Comparison of ENCODE assay signal across 1 cellular context in the genomic region with DNA sequence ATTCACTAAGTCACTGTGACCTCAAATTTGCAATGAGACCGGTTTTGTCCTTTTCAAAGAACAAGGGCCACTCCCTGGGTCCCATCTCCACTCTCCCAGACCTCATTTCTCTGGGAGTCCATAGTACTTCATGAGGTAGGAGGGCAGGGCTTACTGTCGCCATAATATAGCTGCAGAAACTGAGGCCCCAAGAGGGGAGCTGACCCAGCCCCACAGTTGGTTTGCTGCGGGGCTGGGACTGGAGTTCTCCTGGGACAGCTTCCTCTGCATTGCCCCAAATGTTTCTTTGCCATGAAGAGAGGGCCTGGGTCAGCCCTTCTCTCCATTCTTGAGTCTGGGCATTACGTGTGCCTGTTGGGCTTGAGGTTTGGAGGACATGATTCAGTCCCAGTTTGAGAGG.
TF ChIP-seq lines count a peak whose summit lies in the region.

No MANE protein-coding gene starts in this region.

TF ChIP-seq in GM23338, 12 proteins besides CTCF, POLR2A, EP300 and RAD21 (continued from another document):
- TF ChIP-seq, protein P1, sequence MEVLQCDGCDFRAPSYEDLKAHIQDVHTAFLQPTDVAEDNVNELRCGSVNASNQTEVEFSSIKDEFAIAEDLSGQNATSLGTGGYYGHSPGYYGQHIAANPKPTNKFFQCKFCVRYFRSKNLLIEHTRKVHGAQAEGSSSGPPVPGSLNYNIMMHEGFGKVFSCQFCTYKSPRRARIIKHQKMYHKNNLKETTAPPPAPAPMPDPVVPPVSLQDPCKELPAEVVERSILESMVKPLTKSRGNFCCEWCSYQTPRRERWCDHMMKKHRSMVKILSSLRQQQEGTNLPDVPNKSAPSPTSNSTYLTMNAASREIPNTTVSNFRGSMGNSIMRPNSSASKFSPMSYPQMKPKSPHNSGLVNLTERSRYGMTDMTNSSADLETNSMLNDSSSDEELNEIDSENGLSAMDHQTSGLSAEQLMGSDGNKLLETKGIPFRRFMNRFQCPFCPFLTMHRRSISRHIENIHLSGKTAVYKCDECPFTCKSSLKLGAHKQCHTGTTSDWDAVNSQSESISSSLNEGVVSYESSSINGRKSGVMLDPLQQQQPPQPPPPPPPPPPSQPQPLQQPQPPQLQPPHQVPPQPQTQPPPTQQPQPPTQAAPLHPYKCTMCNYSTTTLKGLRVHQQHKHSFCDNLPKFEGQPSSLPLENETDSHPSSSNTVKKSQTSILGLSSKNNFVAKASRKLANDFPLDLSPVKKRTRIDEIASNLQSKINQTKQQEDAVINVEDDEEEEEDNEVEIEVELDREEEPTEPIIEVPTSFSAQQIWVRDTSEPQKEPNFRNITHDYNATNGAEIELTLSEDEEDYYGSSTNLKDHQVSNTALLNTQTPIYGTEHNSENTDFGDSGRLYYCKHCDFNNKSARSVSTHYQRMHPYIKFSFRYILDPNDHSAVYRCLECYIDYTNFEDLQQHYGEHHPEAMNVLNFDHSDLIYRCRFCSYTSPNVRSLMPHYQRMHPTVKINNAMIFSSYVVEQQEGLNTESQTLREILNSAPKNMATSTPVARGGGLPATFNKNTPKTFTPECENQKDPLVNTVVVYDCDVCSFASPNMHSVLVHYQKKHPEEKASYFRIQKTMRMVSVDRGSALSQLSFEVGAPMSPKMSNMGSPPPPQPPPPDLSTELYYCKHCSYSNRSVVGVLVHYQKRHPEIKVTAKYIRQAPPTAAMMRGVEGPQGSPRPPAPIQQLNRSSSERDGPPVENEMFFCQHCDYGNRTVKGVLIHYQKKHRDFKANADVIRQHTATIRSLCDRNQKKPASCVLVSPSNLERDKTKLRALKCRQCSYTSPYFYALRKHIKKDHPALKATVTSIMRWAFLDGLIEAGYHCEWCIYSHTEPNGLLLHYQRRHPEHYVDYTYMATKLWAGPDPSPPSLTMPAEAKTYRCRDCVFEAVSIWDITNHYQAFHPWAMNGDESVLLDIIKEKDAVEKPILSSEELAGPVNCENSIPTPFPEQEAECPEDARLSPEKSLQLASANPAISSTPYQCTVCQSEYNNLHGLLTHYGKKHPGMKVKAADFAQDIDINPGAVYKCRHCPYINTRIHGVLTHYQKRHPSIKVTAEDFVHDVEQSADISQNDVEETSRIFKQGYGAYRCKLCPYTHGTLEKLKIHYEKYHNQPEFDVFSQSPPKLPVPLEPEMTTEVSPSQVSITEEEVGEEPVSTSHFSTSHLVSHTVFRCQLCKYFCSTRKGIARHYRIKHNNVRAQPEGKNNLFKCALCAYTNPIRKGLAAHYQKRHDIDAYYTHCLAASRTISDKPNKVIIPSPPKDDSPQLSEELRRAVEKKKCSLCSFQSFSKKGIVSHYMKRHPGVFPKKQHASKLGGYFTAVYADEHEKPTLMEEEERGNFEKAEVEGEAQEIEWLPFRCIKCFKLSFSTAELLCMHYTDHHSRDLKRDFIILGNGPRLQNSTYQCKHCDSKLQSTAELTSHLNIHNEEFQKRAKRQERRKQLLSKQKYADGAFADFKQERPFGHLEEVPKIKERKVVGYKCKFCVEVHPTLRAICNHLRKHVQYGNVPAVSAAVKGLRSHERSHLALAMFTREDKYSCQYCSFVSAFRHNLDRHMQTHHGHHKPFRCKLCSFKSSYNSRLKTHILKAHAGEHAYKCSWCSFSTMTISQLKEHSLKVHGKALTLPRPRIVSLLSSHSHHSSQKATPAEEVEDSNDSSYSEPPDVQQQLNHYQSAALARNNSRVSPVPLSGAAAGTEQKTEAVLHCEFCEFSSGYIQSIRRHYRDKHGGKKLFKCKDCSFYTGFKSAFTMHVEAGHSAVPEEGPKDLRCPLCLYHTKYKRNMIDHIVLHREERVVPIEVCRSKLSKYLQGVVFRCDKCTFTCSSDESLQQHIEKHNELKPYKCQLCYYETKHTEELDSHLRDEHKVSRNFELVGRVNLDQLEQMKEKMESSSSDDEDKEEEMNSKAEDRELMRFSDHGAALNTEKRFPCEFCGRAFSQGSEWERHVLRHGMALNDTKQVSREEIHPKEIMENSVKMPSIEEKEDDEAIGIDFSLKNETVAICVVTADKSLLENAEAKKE (CRISPR knock-in tag; IDR thresholded peaks at IDR 0.05) = no peak
- TF ChIP-seq CREB1 (CRISPR knock-in tag; IDR thresholded peaks at IDR 0.05; ENCODE audit: low read depth) = no peak
- TF ChIP-seq STAT1 (IDR thresholded peaks at IDR 0.05; ENCODE audit: unreplicated experiment) = no peak
- TF ChIP-seq ZNF331 (CRISPR knock-in tag; IDR thresholded peaks at IDR 0.05; ENCODE audit: low read depth) = no peak
- no peak for TF ChIP-seq POLR2AphosphoS5 (IDR thresholded peaks at IDR 0.05; ENCODE audit: low read depth)
- TF ChIP-seq EZH2phosphoT487 (IDR thresholded peaks at IDR 0.05; ENCODE audit: unreplicated experiment) = no peak
- TF ChIP-seq, protein P2, sequence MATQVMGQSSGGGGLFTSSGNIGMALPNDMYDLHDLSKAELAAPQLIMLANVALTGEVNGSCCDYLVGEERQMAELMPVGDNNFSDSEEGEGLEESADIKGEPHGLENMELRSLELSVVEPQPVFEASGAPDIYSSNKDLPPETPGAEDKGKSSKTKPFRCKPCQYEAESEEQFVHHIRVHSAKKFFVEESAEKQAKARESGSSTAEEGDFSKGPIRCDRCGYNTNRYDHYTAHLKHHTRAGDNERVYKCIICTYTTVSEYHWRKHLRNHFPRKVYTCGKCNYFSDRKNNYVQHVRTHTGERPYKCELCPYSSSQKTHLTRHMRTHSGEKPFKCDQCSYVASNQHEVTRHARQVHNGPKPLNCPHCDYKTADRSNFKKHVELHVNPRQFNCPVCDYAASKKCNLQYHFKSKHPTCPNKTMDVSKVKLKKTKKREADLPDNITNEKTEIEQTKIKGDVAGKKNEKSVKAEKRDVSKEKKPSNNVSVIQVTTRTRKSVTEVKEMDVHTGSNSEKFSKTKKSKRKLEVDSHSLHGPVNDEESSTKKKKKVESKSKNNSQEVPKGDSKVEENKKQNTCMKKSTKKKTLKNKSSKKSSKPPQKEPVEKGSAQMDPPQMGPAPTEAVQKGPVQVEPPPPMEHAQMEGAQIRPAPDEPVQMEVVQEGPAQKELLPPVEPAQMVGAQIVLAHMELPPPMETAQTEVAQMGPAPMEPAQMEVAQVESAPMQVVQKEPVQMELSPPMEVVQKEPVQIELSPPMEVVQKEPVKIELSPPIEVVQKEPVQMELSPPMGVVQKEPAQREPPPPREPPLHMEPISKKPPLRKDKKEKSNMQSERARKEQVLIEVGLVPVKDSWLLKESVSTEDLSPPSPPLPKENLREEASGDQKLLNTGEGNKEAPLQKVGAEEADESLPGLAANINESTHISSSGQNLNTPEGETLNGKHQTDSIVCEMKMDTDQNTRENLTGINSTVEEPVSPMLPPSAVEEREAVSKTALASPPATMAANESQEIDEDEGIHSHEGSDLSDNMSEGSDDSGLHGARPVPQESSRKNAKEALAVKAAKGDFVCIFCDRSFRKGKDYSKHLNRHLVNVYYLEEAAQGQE (IDR thresholded peaks at IDR 0.05; ENCODE audit: unreplicated experiment) = no peak
- no peak for TF ChIP-seq NANOG (IDR thresholded peaks at IDR 0.05; ENCODE audit: borderline replicate concordance)
- TF ChIP-seq ETS1 (IDR thresholded peaks at IDR 0.05) = no peak
